In the genomic region with DNA sequence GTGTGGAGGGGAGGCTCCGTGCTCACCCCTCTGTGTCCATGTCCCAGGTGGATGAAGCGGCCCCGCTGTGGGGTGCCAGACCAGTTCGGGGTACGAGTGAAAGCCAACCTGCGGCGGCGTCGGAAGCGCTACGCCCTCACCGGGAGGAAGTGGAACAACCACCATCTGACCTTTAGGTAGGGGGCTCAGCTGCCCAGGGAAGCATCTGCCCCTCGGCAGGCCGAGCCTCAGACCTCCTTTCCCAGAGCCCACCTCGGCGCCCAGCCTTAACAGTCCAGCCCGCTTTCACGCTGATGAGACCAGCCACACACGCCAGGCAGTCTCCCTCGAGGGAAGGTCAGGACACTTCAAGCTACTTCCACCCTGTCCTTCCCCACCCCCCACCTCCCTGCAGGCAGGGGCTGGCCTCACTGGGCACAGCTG, we compare ENCODE assay signal across 17 cellular contexts. TPM values are rescaled to one million over a fixed set of nuclear protein-coding genes. Genes with fewer than 3 reads are reported as not detected.
A peak's percentile ranks its signal among the peaks of the same experiment; 100 is the strongest.
DNase-seq lines count a peak whose midpoint lies in the region; ATAC-seq and TF ChIP-seq lines count a peak whose summit lies in the region.
"Had no signal": no experiment of that assay in that cellular context is flagged by ENCODE, and none has a peak within 500 bp of the region (broad histone marks: within the 10 kb centered on the region; RNA-seq: fewer than 3 reads in every experiment).

No MANE protein-coding gene starts in this region.

- peaks cover 46% of the 10 kb centered on the region for H3K4me1 ChIP-seq in cardiac muscle cell (ENCODE audit: low read depth)
- H3K4me1 ChIP-seq in IMR-90 (ENCODE audit: control insufficient read depth, insufficient read depth, low read length), result no peaks in the 10 kb centered on the region
- no peaks in the 10 kb centered on the region for H3K4me1 ChIP-seq in osteoblast (ENCODE audit: insufficient read depth, low read length)
- H3K4me1 ChIP-seq: A549, Caco-2 had no signal

- H3K27ac ChIP-seq in cardiac muscle cell (peak overlapping the region; percentile 94), IMR-90 (ENCODE audit: insufficient read depth, low read length) (no peak overlapping the region), osteoblast (ENCODE audit: low read depth, low read length) (no peak overlapping the region), brain microvascular endothelial cell (no peak overlapping the region)
- H3K27ac ChIP-seq: A549, C4-2B, KMS-11 had no signal

- no peak overlapping the region for H2BK20ac ChIP-seq in IMR-90 (ENCODE audit: low read depth, low read length)

- no peak overlapping the region for H3K14ac ChIP-seq in IMR-90 (replicated peaks; ENCODE audit: low read depth, low read length)

- H2BK120ac ChIP-seq in IMR-90 (ENCODE audit: low read depth, low read length), result no peak overlapping the region

- H4K91ac ChIP-seq in IMR-90 (ENCODE audit: insufficient read depth, low read depth, low read length), result no peak overlapping the region

- no peak overlapping the region for H3K9ac ChIP-seq in IMR-90 (ENCODE audit: low read depth, low read length)
- H3K9ac ChIP-seq: KMS-11 had no signal

- no peak overlapping the region for H3K18ac ChIP-seq in IMR-90 (ENCODE audit: low read depth, low read length)

- H3K79me2 ChIP-seq in osteoblast (ENCODE audit: insufficient read depth, low read length), result no peaks in the 10 kb centered on the region

- H4K20me1 ChIP-seq in IMR-90 (ENCODE audit: insufficient read depth, low read length), result no peaks in the 10 kb centered on the region
- no peaks in the 10 kb centered on the region for H4K20me1 ChIP-seq in osteoblast (ENCODE audit: insufficient read depth, low read length)

- H3K36me3 ChIP-seq in cardiac muscle cell (peaks cover 51% of the 10 kb centered on the region), IMR-90 (ENCODE audit: control insufficient read depth, insufficient read depth, low read length) (no peaks in the 10 kb centered on the region), osteoblast (ENCODE audit: insufficient read depth, low read length) (no peaks in the 10 kb centered on the region), brain microvascular endothelial cell (replicated peaks) (no peaks in the 10 kb centered on the region)

- in situ Hi-C loops in GM13977 (cut with MboI; ENCODE audit: low pct_unique_long_range_greater_than_20kb, low sequenced_read_pairs, unreplicated experiment), result no loop called here
- in situ Hi-C loops in IMR-90 (cut with MboI; ENCODE audit: low sequenced_read_pairs), result no loop called here
- in situ Hi-C loops in brain microvascular endothelial cell (cut with HindIII; ENCODE audit: low pct_ligation_motif_present, low sequenced_read_pairs), result no loop called here

- CTCF ChIA-PET in IMR-90 (lab: Yijun Ruan, JAX), result no interaction called here

- H3K27me3 ChIP-seq in cardiac muscle cell (no peaks in the 10 kb centered on the region), IMR-90 (ENCODE audit: control insufficient read depth, insufficient read depth, low read length) (peaks cover 9% of the 10 kb centered on the region; the same call in 1 of the 2 replicates), osteoblast (ENCODE audit: insufficient read depth, low read length) (no peaks in the 10 kb centered on the region), brain microvascular endothelial cell (replicated peaks) (no peaks in the 10 kb centered on the region)

- ATAC-seq in left cardiac atrium, result no peak
- ATAC-seq in IMR-90 (ENCODE audit: low read depth), result no peak
- ATAC-seq in HG03039 (IDR thresholded peaks at IDR 0.05; ENCODE audit: unreplicated experiment), result no peak
- ATAC-seq: A549, GM23338, HCT116 had no signal

- H4K8ac ChIP-seq in IMR-90 (ENCODE audit: low read depth in 2 of 2, low read length in 2 of 2), result no peak overlapping the region

- no peak overlapping the region for H2BK5ac ChIP-seq in IMR-90 (ENCODE audit: low read depth, low read length, poor library complexity, severe bottlenecking)

- no peak overlapping the region for H3K56ac ChIP-seq in IMR-90 (ENCODE audit: extremely low read depth, insufficient read depth, low read length)

- intact Hi-C loops in left cardiac atrium (cut with DNase I) (no loop called here), IMR-90 (cut with micrococcal nuclease) (no loop called here)

- no peaks in the 10 kb centered on the region; the same call in 1 of the 2 replicates for H3K9me1 ChIP-seq in IMR-90 (ENCODE audit: insufficient read depth, low read length)

- H4K5ac ChIP-seq in IMR-90 (ENCODE audit: low read depth, low read length), result no peak overlapping the region

- POLR2A ChIA-PET in IMR-90 (lab: Charles Lee; ENCODE audit: unreplicated experiment), result no interaction called here

- H3K4me2 ChIP-seq in IMR-90 (ENCODE audit: low read depth, low read length) (no peak overlapping the region), osteoblast (ENCODE audit: insufficient read depth, low read length) (no peak overlapping the region)
- H3K4me2 ChIP-seq: A549, GM23338, KMS-11 had no signal

- TF ChIP-seq POLR2A in IMR-90 (IDR thresholded peaks at IDR 0.05; ENCODE audit: low read depth, low read length), result no peak

- no TSS peak for BruUV-seq in IMR-90 (replicated peaks; lab: Mats Ljungman, UMichigan)

- TF ChIP-seq RAD21 in IMR-90 (IDR thresholded peaks at IDR 0.05; ENCODE audit: low read length), result no peak

- DNase-seq in cardiac muscle cell (ENCODE audit: low read depth in 1 of 2, low spot score in 1 of 2) (no peak), left cardiac atrium (no peak), GM13977 (ENCODE audit: low spot score) (peak; percentile 26), IMR-90 (no peak), osteoblast (ENCODE audit: insufficient read length, low spot score, missing footprints) (peak; percentile 83), brain microvascular endothelial cell (no peak), NCI-H146 treated with DMSO at 0.1 percent for 48 hours (lab: John Stamatoyannopoulos, UW; ENCODE audit: unreplicated experiment) (no peak)
- DNase-seq: AML-193; Caco-2; CD4-positive, alpha-beta T cell; HFFc6 had no signal

- WGBS in IMR-90 (ENCODE audit: extremely low coverage in 2 of 2, insufficient read length in 1 of 2), 2 experiments, result 86% methylated on average over 12 of the region's 20 CpGs; no CpG with 5 or more reads in 1 of the 2 experiments

- H3K4me3 ChIP-seq in cardiac muscle cell, result no peak overlapping the region
- H3K4me3 ChIP-seq in IMR-90 (ENCODE audit: insufficient read depth, low read depth, low read length), result no peak overlapping the region
- no peak overlapping the region for H3K4me3 ChIP-seq in osteoblast (ENCODE audit: insufficient read depth, low read length)
- no peak overlapping the region for H3K4me3 ChIP-seq in brain microvascular endothelial cell (ENCODE audit: low read depth, low read length)
- H3K4me3 ChIP-seq: A549, GM23338 had no signal

- no peak overlapping the region for H2AK9ac ChIP-seq in IMR-90 (replicated peaks; ENCODE audit: low read depth, low read length, poor library complexity)

- no peak overlapping the region for H3K4ac ChIP-seq in IMR-90 (ENCODE audit: low read depth, low read length)

- no peak overlapping the region for H2BK15ac ChIP-seq in IMR-90 (ENCODE audit: low read depth, low read length)

- TF ChIP-seq CTCF in cardiac muscle cell (IDR thresholded peaks at IDR 0.05; ENCODE audit: low read depth, low read length), result no peak
- no peak for TF ChIP-seq CTCF in GM13977 (IDR thresholded peaks at IDR 0.05; ENCODE audit: extremely low read depth, insufficient read depth, missing control alignments)
- no peak for TF ChIP-seq CTCF in IMR-90 (conservative IDR thresholded peaks at IDR 0.05; ENCODE audit: low read depth, low read length)
- TF ChIP-seq CTCF in osteoblast (IDR thresholded peaks at IDR 0.05; ENCODE audit: extremely low read depth, low read depth, low read length), result no peak
- no peak for TF ChIP-seq CTCF in brain microvascular endothelial cell (IDR thresholded peaks at IDR 0.05; ENCODE audit: low read depth, low read length, missing control alignments)

- H3K9me3 ChIP-seq in cardiac muscle cell (ENCODE audit: low read depth) (no peaks in the 10 kb centered on the region), IMR-90 (ENCODE audit: control insufficient read depth, insufficient read depth, low read length) (no peaks in the 10 kb centered on the region), osteoblast (ENCODE audit: low read depth, low read length) (no peaks in the 10 kb centered on the region)
- H3K9me3 ChIP-seq: A549, Caco-2 had no signal

- H2AFZ ChIP-seq in IMR-90 (replicated peaks; ENCODE audit: low read length, poor library complexity), result peak overlapping the region; percentile 51
- no peak overlapping the region for H2AFZ ChIP-seq in osteoblast (ENCODE audit: low read length)
- H2AFZ ChIP-seq: GM23338 had no signal

- H3K23ac ChIP-seq in IMR-90 (ENCODE audit: low read depth, low read length), result no peak overlapping the region

- no peak overlapping the region for H2AK5ac ChIP-seq in IMR-90 (ENCODE audit: low read depth, low read length)

- H3K79me1 ChIP-seq in IMR-90 (ENCODE audit: low read depth in 1 of 2, low read length in 2 of 2), result no peaks in the 10 kb centered on the region

- dilution Hi-C loops in IMR-90 (cut with HindIII; ENCODE audit: low sequenced_read_pairs, unreplicated experiment), result no loop called here

TF ChIP-seq in IMR-90, 13 proteins besides CTCF, POLR2A, EP300 and RAD21:
- no peak for TF ChIP-seq RFX5 (IDR thresholded peaks at IDR 0.05; ENCODE audit: low read depth, low read length)
TF ChIP-seq in IMR-90: peak in this region for 0.

RNA-seq across cellular contexts. Expression of a gene that starts 12.7 kb away (rescaled TPM):
- total RNA-seq in cardiac muscle cell (391 and 473 TPM in 2 replicates), left cardiac atrium (10 to 100 TPM; 46.2 to 52.9 TPM), IMR-90 (2012; rRNA removed) (0.18 and 0.28 TPM in 2 replicates), osteoblast (7.7 and 9.4 TPM in 2 replicates)
- polyA plus RNA-seq in cardiac muscle cell (317 and 388 TPM in 2 replicates), IMR-90 (2012; rRNA removed) (0.56 and 0.69 TPM in 2 replicates)
- polyA plus RNA-seq in IMR-90 (2012; cell fraction: cytosol; rRNA removed), result 0.69 and 1.1 TPM in 2 replicates
- 0.24 and 0.62 TPM in 2 replicates for polyA plus RNA-seq in IMR-90 (2012; cell fraction: nucleus; rRNA removed; ENCODE audit: low replicate concordance)

RNA-seq across cellular contexts. Expression of a gene that starts 37.0 kb away (rescaled TPM):
- total RNA-seq in cardiac muscle cell, result 41.4 and 48.3 TPM in 2 replicates
- polyA plus RNA-seq in cardiac muscle cell, result 40.2 and 60.8 TPM in 2 replicates
- 10 to 100 TPM; 32.3 to 37.7 TPM for total RNA-seq in left cardiac atrium
- 23.1 and 45.9 TPM in 2 replicates for total RNA-seq in IMR-90 (2012; rRNA removed)
- polyA plus RNA-seq in IMR-90 (2012; rRNA removed), result 94.9 and 96.8 TPM in 2 replicates
- polyA plus RNA-seq in IMR-90 (2012; cell fraction: cytosol; rRNA removed), result 126 and 158 TPM in 2 replicates
- 32.4 and 62.6 TPM in 2 replicates for polyA plus RNA-seq in IMR-90 (2012; cell fraction: nucleus; rRNA removed; ENCODE audit: low replicate concordance)
- total RNA-seq in osteoblast, result 17.7 and 19.2 TPM in 2 replicates

RNA-seq across cellular contexts. Expression of a gene that starts 37.8 kb away (rescaled TPM):
- total RNA-seq in cardiac muscle cell, result 11.6 and 12.4 TPM in 2 replicates
- 12.3 and 13.3 TPM in 2 replicates for polyA plus RNA-seq in cardiac muscle cell
- 1 to 10 TPM; 5.9 to 8.1 TPM for total RNA-seq in left cardiac atrium
- total RNA-seq in IMR-90 (2012; rRNA removed), result 0.83 and 0.90 TPM in 2 replicates
- polyA plus RNA-seq in IMR-90 (2012; rRNA removed), result 6.3 TPM in 2 replicates
- polyA plus RNA-seq in IMR-90 (2012; cell fraction: cytosol; rRNA removed), result 6.7 and 10.4 TPM in 2 replicates
- polyA plus RNA-seq in IMR-90 (2012; cell fraction: nucleus; rRNA removed; ENCODE audit: low replicate concordance), result 5.8 and 8.9 TPM in 2 replicates
- total RNA-seq in osteoblast, result 4.3 and 5.6 TPM in 2 replicates

Comparison
In these comparisons a context has a peak if more than half of its experiments do, and no peak if none do; other contexts are left out.
1. DNase-seq: peak in GM13977 (single experiment) and osteoblast (single experiment); none in cardiac muscle cell (0 of 2), left cardiac atrium (single experiment), IMR-90 (single experiment), brain microvascular endothelial cell (single experiment) and NCI-H146 treated with DMSO at 0.1 percent for 48 hours (single experiment).